Comparison of ENCODE assay signal across 8 cellular contexts in the genomic region with DNA sequence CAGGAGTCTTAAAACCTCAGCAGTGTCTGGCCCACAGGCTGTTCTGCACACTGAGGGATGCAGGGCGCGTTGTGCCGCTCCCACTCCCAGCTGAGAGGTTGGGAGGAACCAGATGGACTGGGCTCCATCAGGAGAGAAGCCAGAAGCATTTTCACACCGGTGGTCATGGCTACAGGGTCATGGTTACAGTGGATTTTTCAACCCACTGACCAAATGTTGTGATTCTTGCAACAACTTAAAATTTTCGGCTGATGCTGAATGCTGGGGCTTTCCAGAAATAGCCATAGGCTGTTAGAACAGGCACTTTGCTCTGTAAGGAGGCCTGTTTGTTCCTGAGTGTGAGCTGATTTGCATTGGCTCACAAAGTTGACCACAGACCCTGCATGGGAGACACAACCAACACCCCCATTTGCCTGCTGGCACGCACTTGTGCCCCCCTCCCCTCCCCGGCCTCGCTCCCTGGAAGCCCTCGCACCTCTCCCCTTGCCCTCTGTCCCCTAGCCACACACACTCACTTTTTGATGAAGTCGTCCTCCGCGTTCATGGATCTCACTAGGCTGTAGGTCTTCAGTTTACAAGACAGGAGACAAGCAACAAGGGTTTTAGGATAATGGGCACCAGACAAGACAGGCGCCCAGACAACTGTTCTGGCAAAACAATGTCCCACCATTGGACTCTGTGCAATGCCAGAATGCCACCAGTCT. TPM values are rescaled to one million over a fixed set of nuclear protein-coding genes. Genes with fewer than 3 reads are reported as not detected.
DNase-seq lines count a peak whose midpoint lies in the region; ATAC-seq and TF ChIP-seq lines count a peak whose summit lies in the region.

No MANE protein-coding gene starts in this region.

- intact Hi-C loops in gastrocnemius medialis (cut with DNase I; ENCODE audit: low total_unique reads): loop anchor here (1.0 to 10.0 kb wide), 2 partner anchors 51 to 285 kb away; a partner anchor contains a TSS
- intact Hi-C loops in uterus (cut with DNase I; ENCODE audit: low total_unique reads): no loop called here

- peak; percentile 55 for DNase-seq in DMS 273 (lab: John Stamatoyannopoulos, UW; ENCODE audit: unreplicated experiment)
- DNase-seq in DMS 273 treated with DMSO at 0.1 percent for 48 hours (lab: John Stamatoyannopoulos, UW): no peak
- peak; percentile 54 for DNase-seq in cerebellar cortex (ENCODE audit: low spot score)
- no peak for DNase-seq in gastrocnemius medialis
- DNase-seq in mucosa of gallbladder (ENCODE audit: low spot score): no peak
- no peak for DNase-seq in uterus

- no peak for TF ChIP-seq POLR2A in gastrocnemius medialis (IDR thresholded peaks at IDR 0.05)
- TF ChIP-seq POLR2A in uterus (IDR thresholded peaks at IDR 0.05): no peak

- in situ Hi-C loops in gastrocnemius medialis (cut with MboI; ENCODE audit: low sequenced_read_pairs in 4 of 4): loop anchor here in 2 of 4 donors (10.0 kb wide), 1 partner anchor 55 kb away; no protein-coding TSS in a partner anchor

- no peaks in the 10 kb centered on the region for H3K27me3 ChIP-seq in gastrocnemius medialis
- H3K27me3 ChIP-seq in uterus: no peaks in the 10 kb centered on the region

- H3K4me3 ChIP-seq in gastrocnemius medialis (peak overlapping the region; percentile 75 to 92 (median 86)), uterus (no peak overlapping the region)

- H3K9me3 ChIP-seq in gastrocnemius medialis: no peaks in the 10 kb centered on the region
- H3K9me3 ChIP-seq in uterus: no peaks in the 10 kb centered on the region

- ATAC-seq in HG03521 (IDR thresholded peaks at IDR 0.05; ENCODE audit: unreplicated experiment) (peak; percentile 9), gastrocnemius medialis (no peak), HG03520 (IDR thresholded peaks at IDR 0.05; ENCODE audit: unreplicated experiment) (no peak)

- no peaks in the 10 kb centered on the region for H3K36me3 ChIP-seq in gastrocnemius medialis
- H3K36me3 ChIP-seq in uterus: no peaks in the 10 kb centered on the region

- H3K27ac ChIP-seq in gastrocnemius medialis: peak overlapping the region; percentile 92 to 95 (median 94)
- H3K27ac ChIP-seq in uterus: no peak overlapping the region

- H3K4me1 ChIP-seq in gastrocnemius medialis: peaks cover 64 to 82% of the 10 kb centered on the region in 2 donors
- H3K4me1 ChIP-seq in uterus: peaks cover 4 to 25% of the 10 kb centered on the region in 2 donors

- TF ChIP-seq CTCF in gastrocnemius medialis (IDR thresholded peaks at IDR 0.05 in 4 of 5, conservative IDR thresholded peaks at IDR 0.05 in 1 of 5) (no peak), uterus (IDR thresholded peaks at IDR 0.05) (no peak)

RNA-seq across cellular contexts. Expression of a gene that starts 3.4 kb away (rescaled TPM):
- 100 to 1,000 TPM; 292 to 606 (median 472) TPM for total RNA-seq in gastrocnemius medialis
- total RNA-seq in mucosa of gallbladder: 51.1 TPM
- 10 to 100 TPM; 19.0 to 52.3 (median 30.5) TPM for total RNA-seq in uterus

Comparison
In these comparisons a context has a peak if more than half of its experiments do, and no peak if none do; other contexts are left out.
1. DNase-seq: peak in DMS 273 (single experiment) and cerebellar cortex (single experiment); none in DMS 273 treated with DMSO at 0.1 percent for 48 hours (single experiment), gastrocnemius medialis (0 of 2), mucosa of gallbladder (single experiment) and uterus (0 of 2).
2. H3K27ac ChIP-seq: peak in gastrocnemius medialis (4 of 4); none in uterus (0 of 2).
3. H3K4me3 ChIP-seq: peak in gastrocnemius medialis (4 of 4); none in uterus (0 of 2).